ENCODE assay signal across 8 cellular contexts in the genomic region with DNA sequence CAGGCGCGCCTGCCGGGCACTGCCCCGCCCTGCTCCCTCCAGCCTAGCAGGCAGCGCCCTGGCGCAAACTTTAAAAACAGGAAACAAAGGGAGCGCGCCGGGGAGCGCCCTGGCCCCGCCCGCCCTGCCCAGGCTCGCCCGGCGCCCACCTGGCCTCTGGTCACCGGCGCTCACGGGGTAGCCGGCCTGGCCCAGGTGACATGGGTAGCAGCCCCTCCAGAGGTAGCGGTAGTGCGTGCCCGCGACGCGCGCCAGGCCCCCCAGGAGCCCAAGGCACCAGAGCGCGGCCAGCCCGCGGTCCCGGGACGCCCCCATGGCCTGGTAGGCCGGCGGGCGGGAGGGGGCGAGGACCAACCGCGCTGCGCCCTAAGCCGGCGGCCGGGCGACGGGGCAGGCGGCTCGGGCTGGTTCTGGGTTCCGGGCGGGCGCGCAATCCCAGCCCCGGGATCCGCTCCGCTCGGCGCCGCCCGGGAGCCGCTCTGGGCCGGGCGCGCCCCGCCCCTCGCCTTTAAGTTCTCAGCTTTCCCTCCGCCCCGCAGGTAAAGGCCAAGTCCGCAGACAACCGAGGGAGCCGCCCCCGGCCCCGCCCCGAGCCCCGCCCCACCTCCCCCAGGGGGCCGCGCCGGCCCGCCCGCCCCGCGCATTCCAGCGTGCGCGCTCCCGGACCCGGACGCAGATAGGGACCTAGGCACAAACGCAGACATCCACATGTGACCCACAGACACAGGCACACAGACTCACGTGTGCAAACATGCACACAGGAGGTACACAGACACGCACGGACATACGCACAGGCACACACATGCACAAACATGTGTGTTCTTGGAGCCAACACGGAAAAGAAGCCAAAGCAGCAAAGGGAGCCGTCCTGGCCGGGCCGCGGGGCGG.
DNase-seq lines count a peak whose midpoint lies in the region; ATAC-seq and TF ChIP-seq lines count a peak whose summit lies in the region.

No MANE protein-coding gene starts in this region.

- H3K27ac ChIP-seq in HCT116 (ENCODE audit: low read depth, low read length), result peak overlapping the region; percentile 81; the same call in 1 of the 2 replicates
- H3K27ac ChIP-seq in Peyer's patch, result peak overlapping the region; percentile 73 to 86 (median 79)
- H3K27ac ChIP-seq in subcutaneous abdominal adipose tissue (ENCODE audit: low read depth, low read length), result peak overlapping the region; percentile 41

- POLR2A ChIA-PET in HCT116 (lab: Charles Lee), result interaction anchor here (1.4 kb wide), 1 partner anchor 8 kb away, joined by 3 read pairs; no protein-coding TSS in a partner anchor

- TF ChIP-seq CTCF in HCT116 (IDR thresholded peaks at IDR 0.05 in 2 of 3, conservative IDR thresholded peaks at IDR 0.05 in 1 of 3; ENCODE audit: borderline replicate concordance in 1 of 3, insufficient read depth in 1 of 3, low read depth in 2 of 3, low read length in 2 of 3) (no peak), Peyer's patch (IDR thresholded peaks at IDR 0.05) (no peak), omental fat pad (IDR thresholded peaks at IDR 0.05) (no peak)

- TF ChIP-seq RAD21 in HCT116 (IDR thresholded peaks at IDR 0.05; ENCODE audit: low read depth), result no peak

- peak overlapping the region; percentile 98 for H3K4me2 ChIP-seq in HCT116 (ENCODE audit: low read length)

- H3K4me3 ChIP-seq in HCT116 (replicated peaks in 1 of 2; ENCODE audit: low read depth in 1 of 2, low read length in 2 of 2) (peak overlapping the region; percentile 57 to 70), Peyer's patch (peak overlapping the region; percentile 60 to 79 (median 72)), subcutaneous abdominal adipose tissue (ENCODE audit: low read depth in 1 of 5, low read length in 5 of 5) (peak overlapping the region; percentile 64 to 75 (median 69))

- no peaks in the 10 kb centered on the region for H4K20me1 ChIP-seq in HCT116 (ENCODE audit: insufficient read depth)

- H3K9ac ChIP-seq in HCT116 (ENCODE audit: low read length) (peak overlapping the region; percentile 70), subcutaneous abdominal adipose tissue (ENCODE audit: low read length in 5 of 5) (peak overlapping the region in 3 of 5 donors; percentile 21 to 74 (median 55))

- H3K36me3 ChIP-seq in HCT116 (ENCODE audit: control insufficient read depth in 1 of 2, insufficient read depth in 2 of 2, low read length in 2 of 2), result no peaks in the 10 kb centered on the region
- H3K36me3 ChIP-seq in Peyer's patch, result no peaks in the 10 kb centered on the region
- no peaks in the 10 kb centered on the region for H3K36me3 ChIP-seq in subcutaneous abdominal adipose tissue (ENCODE audit: control insufficient read depth in 5 of 5, insufficient read depth in 5 of 5, low read length in 5 of 5)

- H3K27me3 ChIP-seq in HCT116 (ENCODE audit: insufficient read depth, low read length) (no peaks in the 10 kb centered on the region), Peyer's patch (no peaks in the 10 kb centered on the region), subcutaneous abdominal adipose tissue (ENCODE audit: control insufficient read depth in 5 of 5, insufficient read depth in 4 of 5, low read length in 5 of 5) (peaks cover 0 to 25% (median 10%) of the 10 kb centered on the region in 5 donors)

- DNase-seq in HCT116 (ENCODE audit: low read depth, low spot score) (peak; percentile 61), Peyer's patch (peak; percentile 75 to 91 (median 86)), foreskin melanocyte (peak; percentile 29), omental fat pad (ENCODE audit: low spot score) (no peak), KG1 (lab: John Stamatoyannopoulos, UW) (no peak)
- peak; percentile 61 for DNase-seq in activated T-helper 9 cell treated with anti-CD3 and anti-CD28 coated beads, Interleukin-2, amount 50 U/mL, for 16 hours (ENCODE audit: low read depth)

- no peaks in the 10 kb centered on the region for H3K9me2 ChIP-seq in HCT116 (ENCODE audit: insufficient read depth)

- RAD21 ChIA-PET in HCT116 (lab: Charles Lee; ENCODE audit: low non-redundant PET in 1 of 2, low total read pairs in 2 of 2, uncharacterized antibody in 2 of 2, unreplicated experiment in 2 of 2), result interaction anchor here in 1 of 2 experiments (1.4 kb wide), 1 partner anchor 78 kb away, joined by 3 read pairs; no protein-coding TSS in a partner anchor

- no TSS peak for BruUV-seq in HCT116 (replicated peaks; lab: Mats Ljungman, UMichigan)

- H2AFZ ChIP-seq in HCT116 (ENCODE audit: low read depth, low read length, poor library complexity, severe bottlenecking), result no peak overlapping the region

- ATAC-seq in HCT116, result peak; percentile 89
- ATAC-seq in omental fat pad (ENCODE audit: low FRiP score), result peak; percentile 74
- no peak for ATAC-seq in GM19395 (IDR thresholded peaks at IDR 0.05; ENCODE audit: unreplicated experiment)

- H3K4me1 ChIP-seq in HCT116 (ENCODE audit: control insufficient read depth in 1 of 2, insufficient read depth in 2 of 2, low read length in 2 of 2), result peaks cover 13 to 22% of the 10 kb centered on the region in 2 experiments
- H3K4me1 ChIP-seq in Peyer's patch, result peaks cover 7 to 25% (median 13%) of the 10 kb centered on the region in 4 donors
- peaks cover 0 to 25% (median 19%) of the 10 kb centered on the region in 5 donors for H3K4me1 ChIP-seq in subcutaneous abdominal adipose tissue (ENCODE audit: control insufficient read depth in 5 of 5, insufficient read depth in 5 of 5, low read length in 5 of 5)

- no peak for TF ChIP-seq POLR2A in HCT116 (IDR thresholded peaks at IDR 0.05; ENCODE audit: borderline replicate concordance, extremely low read depth, insufficient read depth, insufficient read length)
- peak in 1 of 2 donors; percentile 63 for TF ChIP-seq POLR2A in Peyer's patch (IDR thresholded peaks at IDR 0.05)

- no peaks in the 10 kb centered on the region for H3K79me2 ChIP-seq in HCT116 (ENCODE audit: insufficient read depth, low read length)

- H3K9me3 ChIP-seq in HCT116 (ENCODE audit: control insufficient read depth in 1 of 2, insufficient read depth in 1 of 2, low read depth in 1 of 2, low read length in 2 of 2), result no peaks in the 10 kb centered on the region
- H3K9me3 ChIP-seq in Peyer's patch, result no peaks in the 10 kb centered on the region
- no peaks in the 10 kb centered on the region for H3K9me3 ChIP-seq in subcutaneous abdominal adipose tissue (ENCODE audit: control insufficient read depth in 5 of 5, low read length in 5 of 5)

- intact Hi-C loops in HCT116 (cut with micrococcal nuclease), result loop anchor here (2.0 kb wide), 1 partner anchor 20 kb away; no protein-coding TSS in a partner anchor

- CTCF ChIA-PET in HCT116 (lab: Charles Lee), result no interaction called here

TF ChIP-seq in HCT116, 20 proteins besides CTCF, POLR2A, EP300 and RAD21:
- TF ChIP-seq POLR2AphosphoS5 (IDR thresholded peaks at IDR 0.05; ENCODE audit: low read depth, low read length) (peak; percentile 85), CEBPB (IDR thresholded peaks at IDR 0.05; ENCODE audit: low read depth) (no peak), ELF1 (IDR thresholded peaks at IDR 0.05; ENCODE audit: borderline replicate concordance, low read depth) (no peak), EZH2phosphoT487 (IDR thresholded peaks at IDR 0.05; ENCODE audit: borderline replicate concordance) (no peak), ZFX (IDR thresholded peaks at IDR 0.05) (peak; percentile 58; the same call in 1 of the 2 replicates), TCF7L2 (IDR thresholded peaks at IDR 0.05; ENCODE audit: borderline replicate concordance, extremely low read depth, insufficient read depth, insufficient read length) (no peak), EZH2 (IDR thresholded peaks at IDR 0.05) (no peak), YY1 (IDR thresholded peaks at IDR 0.05; ENCODE audit: extremely low read depth, insufficient replicate concordance, low read depth, low read length) (peak; percentile 38)
- TF ChIP-seq, protein P1, sequence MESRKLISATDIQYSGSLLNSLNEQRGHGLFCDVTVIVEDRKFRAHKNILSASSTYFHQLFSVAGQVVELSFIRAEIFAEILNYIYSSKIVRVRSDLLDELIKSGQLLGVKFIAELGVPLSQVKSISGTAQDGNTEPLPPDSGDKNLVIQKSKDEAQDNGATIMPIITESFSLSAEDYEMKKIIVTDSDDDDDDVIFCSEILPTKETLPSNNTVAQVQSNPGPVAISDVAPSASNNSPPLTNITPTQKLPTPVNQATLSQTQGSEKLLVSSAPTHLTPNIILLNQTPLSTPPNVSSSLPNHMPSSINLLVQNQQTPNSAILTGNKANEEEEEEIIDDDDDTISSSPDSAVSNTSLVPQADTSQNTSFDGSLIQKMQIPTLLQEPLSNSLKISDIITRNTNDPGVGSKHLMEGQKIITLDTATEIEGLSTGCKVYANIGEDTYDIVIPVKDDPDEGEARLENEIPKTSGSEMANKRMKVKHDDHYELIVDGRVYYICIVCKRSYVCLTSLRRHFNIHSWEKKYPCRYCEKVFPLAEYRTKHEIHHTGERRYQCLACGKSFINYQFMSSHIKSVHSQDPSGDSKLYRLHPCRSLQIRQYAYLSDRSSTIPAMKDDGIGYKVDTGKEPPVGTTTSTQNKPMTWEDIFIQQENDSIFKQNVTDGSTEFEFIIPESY (IDR thresholded peaks at IDR 0.05; ENCODE audit: extremely low read depth, insufficient replicate concordance, low read length), result no peak
- TF ChIP-seq, protein P2, sequence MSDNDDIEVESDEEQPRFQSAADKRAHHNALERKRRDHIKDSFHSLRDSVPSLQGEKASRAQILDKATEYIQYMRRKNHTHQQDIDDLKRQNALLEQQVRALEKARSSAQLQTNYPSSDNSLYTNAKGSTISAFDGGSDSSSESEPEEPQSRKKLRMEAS (IDR thresholded peaks at IDR 0.05), result no peak; the same call in 1 of the 2 replicates

Comparison
In these comparisons a context has a peak if more than half of its experiments do, and no peak if none do; other contexts are left out.
1. DNase-seq: peak in HCT116 (single experiment), Peyer's patch (3 of 3), activated T-helper 9 cell treated with anti-CD3 and anti-CD28 coated beads, Interleukin-2, amount 50 U/mL, for 16 hours (single experiment) and foreskin melanocyte (single experiment); none in omental fat pad (single experiment) and KG1 (single experiment).
2. Peak in every context shown above with its lines, with median percentiles within 50 percentile points of each other: H3K27ac ChIP-seq and H3K4me3 ChIP-seq.